ENCODE assay signal across 1 cellular context in the genomic region with DNA sequence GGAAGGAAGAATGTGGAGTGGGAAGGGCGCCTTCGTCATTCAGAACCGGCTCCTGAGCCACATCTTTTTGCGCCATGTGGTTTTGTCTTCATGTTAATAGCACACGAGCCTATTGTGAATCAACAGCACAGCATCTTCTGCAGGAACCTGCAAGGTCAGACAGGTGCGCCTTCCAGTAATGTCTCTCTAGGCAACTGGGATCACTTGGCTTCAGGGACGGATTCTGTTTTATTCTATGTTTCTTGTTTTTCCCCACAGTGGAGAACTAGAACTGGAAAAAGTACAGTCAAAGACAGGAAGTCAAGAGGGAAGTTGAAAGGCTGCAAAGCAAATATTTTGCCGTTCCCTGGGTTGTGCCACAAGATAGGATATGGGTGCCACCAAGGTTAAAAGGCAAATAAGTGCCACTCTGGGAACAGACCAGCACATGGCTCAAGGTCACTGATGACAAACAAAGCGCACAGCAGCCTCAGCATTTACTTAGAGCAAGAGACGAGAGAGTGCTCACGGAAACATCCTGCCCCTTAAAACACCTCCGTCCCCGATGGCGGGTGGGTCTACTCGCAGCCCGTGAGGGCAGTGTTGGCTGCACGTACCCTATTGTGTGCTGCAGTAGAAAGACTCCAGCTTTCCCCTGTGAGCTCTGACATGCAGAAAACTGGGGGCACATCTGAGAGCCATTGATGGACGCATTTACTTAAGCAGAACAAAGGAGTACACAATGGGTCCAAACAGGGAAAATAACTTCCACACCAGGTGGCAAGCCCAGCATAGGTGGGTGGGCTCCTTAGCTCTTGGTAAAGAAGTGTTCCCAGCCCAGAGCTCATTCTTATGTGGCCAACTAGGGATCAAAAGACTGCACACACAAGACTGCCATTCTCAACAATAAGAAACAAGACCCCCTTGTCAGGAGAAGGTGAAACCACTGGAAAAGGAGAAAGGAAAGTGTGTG.
A peak's percentile ranks its signal among the peaks of the same experiment; 100 is the strongest.
TF ChIP-seq lines count a peak whose summit lies in the region.

No MANE protein-coding gene starts in this region.

TF ChIP-seq in HepG2, 621 proteins besides CTCF, POLR2A, EP300 and RAD21 (continued from another document and continues in another):
- no peak for TF ChIP-seq PCBP2 (optimal IDR thresholded peaks at IDR 0.05; ENCODE audit: low read depth, low read length, poor library complexity, severe bottlenecking)
- peak; percentile 80 for TF ChIP-seq RARA (CRISPR knock-in tag; IDR thresholded peaks at IDR 0.05)
- TF ChIP-seq FOXJ3 (CRISPR knock-in tag; IDR thresholded peaks at IDR 0.05; ENCODE audit: borderline replicate concordance): peak; percentile 65; the same call in 1 of the 2 replicates
- 0 out of 2 replicates have a peak, but pooled peaks have one; percentile 7 for TF ChIP-seq TRIM24 (CRISPR knock-in tag; IDR thresholded peaks at IDR 0.05)
- no peak for TF ChIP-seq PAWR (CRISPR knock-in tag; IDR thresholded peaks at IDR 0.05; ENCODE audit: borderline replicate concordance)
- TF ChIP-seq, protein P1, sequence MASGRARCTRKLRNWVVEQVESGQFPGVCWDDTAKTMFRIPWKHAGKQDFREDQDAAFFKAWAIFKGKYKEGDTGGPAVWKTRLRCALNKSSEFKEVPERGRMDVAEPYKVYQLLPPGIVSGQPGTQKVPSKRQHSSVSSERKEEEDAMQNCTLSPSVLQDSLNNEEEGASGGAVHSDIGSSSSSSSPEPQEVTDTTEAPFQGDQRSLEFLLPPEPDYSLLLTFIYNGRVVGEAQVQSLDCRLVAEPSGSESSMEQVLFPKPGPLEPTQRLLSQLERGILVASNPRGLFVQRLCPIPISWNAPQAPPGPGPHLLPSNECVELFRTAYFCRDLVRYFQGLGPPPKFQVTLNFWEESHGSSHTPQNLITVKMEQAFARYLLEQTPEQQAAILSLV (CRISPR knock-in tag; IDR thresholded peaks at IDR 0.05; ENCODE audit: borderline replicate concordance): no peak
- no peak for TF ChIP-seq PRMT3 (CRISPR knock-in tag; IDR thresholded peaks at IDR 0.05; ENCODE audit: borderline replicate concordance, low read depth)
- TF ChIP-seq JUNB (CRISPR knock-in tag; IDR thresholded peaks at IDR 0.05; ENCODE audit: borderline replicate concordance): no peak
- TF ChIP-seq, protein P2, sequence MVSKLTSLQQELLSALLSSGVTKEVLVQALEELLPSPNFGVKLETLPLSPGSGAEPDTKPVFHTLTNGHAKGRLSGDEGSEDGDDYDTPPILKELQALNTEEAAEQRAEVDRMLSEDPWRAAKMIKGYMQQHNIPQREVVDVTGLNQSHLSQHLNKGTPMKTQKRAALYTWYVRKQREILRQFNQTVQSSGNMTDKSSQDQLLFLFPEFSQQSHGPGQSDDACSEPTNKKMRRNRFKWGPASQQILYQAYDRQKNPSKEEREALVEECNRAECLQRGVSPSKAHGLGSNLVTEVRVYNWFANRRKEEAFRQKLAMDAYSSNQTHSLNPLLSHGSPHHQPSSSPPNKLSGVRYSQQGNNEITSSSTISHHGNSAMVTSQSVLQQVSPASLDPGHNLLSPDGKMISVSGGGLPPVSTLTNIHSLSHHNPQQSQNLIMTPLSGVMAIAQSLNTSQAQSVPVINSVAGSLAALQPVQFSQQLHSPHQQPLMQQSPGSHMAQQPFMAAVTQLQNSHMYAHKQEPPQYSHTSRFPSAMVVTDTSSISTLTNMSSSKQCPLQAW (CRISPR knock-in tag; IDR thresholded peaks at IDR 0.05): peak; percentile 76
- TF ChIP-seq, protein P3, sequence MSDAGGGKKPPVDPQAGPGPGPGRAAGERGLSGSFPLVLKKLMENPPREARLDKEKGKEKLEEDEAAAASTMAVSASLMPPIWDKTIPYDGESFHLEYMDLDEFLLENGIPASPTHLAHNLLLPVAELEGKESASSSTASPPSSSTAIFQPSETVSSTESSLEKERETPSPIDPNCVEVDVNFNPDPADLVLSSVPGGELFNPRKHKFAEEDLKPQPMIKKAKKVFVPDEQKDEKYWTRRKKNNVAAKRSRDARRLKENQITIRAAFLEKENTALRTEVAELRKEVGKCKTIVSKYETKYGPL (CRISPR knock-in tag; IDR thresholded peaks at IDR 0.05): no peak
- TF ChIP-seq, protein P4, sequence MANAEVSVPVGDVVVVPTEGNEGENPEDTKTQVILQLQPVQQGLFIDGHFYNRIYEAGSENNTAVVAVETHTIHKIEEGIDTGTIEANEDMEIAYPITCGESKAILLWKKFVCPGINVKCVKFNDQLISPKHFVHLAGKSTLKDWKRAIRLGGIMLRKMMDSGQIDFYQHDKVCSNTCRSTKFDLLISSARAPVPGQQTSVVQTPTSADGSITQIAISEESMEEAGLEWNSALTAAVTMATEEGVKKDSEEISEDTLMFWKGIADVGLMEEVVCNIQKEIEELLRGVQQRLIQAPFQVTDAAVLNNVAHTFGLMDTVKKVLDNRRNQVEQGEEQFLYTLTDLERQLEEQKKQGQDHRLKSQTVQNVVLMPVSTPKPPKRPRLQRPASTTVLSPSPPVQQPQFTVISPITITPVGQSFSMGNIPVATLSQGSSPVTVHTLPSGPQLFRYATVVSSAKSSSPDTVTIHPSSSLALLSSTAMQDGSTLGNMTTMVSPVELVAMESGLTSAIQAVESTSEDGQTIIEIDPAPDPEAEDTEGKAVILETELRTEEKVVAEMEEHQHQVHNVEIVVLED (CRISPR knock-in tag; IDR thresholded peaks at IDR 0.05; ENCODE audit: borderline replicate concordance): no peak; the same call in 1 of the 2 replicates
- TF ChIP-seq ZEB1 (IDR thresholded peaks at IDR 0.05; ENCODE audit: insufficient replicate concordance, low read depth): no peak
- TF ChIP-seq SKI (IDR thresholded peaks at IDR 0.05; ENCODE audit: partially characterized antibody): no peak
- TF ChIP-seq, protein P5, sequence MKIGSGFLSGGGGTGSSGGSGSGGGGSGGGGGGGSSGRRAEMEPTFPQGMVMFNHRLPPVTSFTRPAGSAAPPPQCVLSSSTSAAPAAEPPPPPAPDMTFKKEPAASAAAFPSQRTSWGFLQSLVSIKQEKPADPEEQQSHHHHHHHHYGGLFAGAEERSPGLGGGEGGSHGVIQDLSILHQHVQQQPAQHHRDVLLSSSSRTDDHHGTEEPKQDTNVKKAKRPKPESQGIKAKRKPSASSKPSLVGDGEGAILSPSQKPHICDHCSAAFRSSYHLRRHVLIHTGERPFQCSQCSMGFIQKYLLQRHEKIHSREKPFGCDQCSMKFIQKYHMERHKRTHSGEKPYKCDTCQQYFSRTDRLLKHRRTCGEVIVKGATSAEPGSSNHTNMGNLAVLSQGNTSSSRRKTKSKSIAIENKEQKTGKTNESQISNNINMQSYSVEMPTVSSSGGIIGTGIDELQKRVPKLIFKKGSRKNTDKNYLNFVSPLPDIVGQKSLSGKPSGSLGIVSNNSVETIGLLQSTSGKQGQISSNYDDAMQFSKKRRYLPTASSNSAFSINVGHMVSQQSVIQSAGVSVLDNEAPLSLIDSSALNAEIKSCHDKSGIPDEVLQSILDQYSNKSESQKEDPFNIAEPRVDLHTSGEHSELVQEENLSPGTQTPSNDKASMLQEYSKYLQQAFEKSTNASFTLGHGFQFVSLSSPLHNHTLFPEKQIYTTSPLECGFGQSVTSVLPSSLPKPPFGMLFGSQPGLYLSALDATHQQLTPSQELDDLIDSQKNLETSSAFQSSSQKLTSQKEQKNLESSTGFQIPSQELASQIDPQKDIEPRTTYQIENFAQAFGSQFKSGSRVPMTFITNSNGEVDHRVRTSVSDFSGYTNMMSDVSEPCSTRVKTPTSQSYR (CRISPR knock-in tag; IDR thresholded peaks at IDR 0.05; ENCODE audit: borderline replicate concordance): no peak
- TF ChIP-seq, protein P6, sequence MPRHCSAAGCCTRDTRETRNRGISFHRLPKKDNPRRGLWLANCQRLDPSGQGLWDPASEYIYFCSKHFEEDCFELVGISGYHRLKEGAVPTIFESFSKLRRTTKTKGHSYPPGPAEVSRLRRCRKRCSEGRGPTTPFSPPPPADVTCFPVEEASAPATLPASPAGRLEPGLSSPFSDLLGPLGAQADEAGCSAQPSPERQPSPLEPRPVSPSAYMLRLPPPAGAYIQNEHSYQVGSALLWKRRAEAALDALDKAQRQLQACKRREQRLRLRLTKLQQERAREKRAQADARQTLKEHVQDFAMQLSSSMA (CRISPR knock-in tag; IDR thresholded peaks at IDR 0.05): no peak
- TF ChIP-seq ZNF564 (CRISPR knock-in tag; IDR thresholded peaks at IDR 0.05): no peak
- no peak for TF ChIP-seq ZNF883 (CRISPR knock-in tag; IDR thresholded peaks at IDR 0.05; ENCODE audit: not compliant biosample characterization)
- peak; percentile 81 for TF ChIP-seq ISL2 (CRISPR knock-in tag; IDR thresholded peaks at IDR 0.05)
- TF ChIP-seq ZNF746 (CRISPR knock-in tag; IDR thresholded peaks at IDR 0.05): no peak
- no peak for TF ChIP-seq HNF4G (IDR thresholded peaks at IDR 0.05; ENCODE audit: borderline replicate concordance, low read depth, low read length)
- TF ChIP-seq HNF4G (CRISPR knock-in tag; IDR thresholded peaks at IDR 0.05; ENCODE audit: borderline replicate concordance, low read depth): no peak; the same call in 1 of the 2 replicates
- no peak for TF ChIP-seq MTF2 (CRISPR knock-in tag; IDR thresholded peaks at IDR 0.05; ENCODE audit: borderline replicate concordance)
- no peak for TF ChIP-seq ZNF337 (CRISPR knock-in tag; IDR thresholded peaks at IDR 0.05; ENCODE audit: borderline replicate concordance, low read depth)
- TF ChIP-seq, protein P7, sequence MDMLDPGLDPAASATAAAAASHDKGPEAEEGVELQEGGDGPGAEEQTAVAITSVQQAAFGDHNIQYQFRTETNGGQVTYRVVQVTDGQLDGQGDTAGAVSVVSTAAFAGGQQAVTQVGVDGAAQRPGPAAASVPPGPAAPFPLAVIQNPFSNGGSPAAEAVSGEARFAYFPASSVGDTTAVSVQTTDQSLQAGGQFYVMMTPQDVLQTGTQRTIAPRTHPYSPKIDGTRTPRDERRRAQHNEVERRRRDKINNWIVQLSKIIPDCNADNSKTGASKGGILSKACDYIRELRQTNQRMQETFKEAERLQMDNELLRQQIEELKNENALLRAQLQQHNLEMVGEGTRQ (IDR thresholded peaks at IDR 0.05; ENCODE audit: low read depth, low read length): no peak
- TF ChIP-seq, protein P7 (CRISPR knock-in tag; IDR thresholded peaks at IDR 0.05; ENCODE audit: borderline replicate concordance): no peak
- TF ChIP-seq, protein P8, sequence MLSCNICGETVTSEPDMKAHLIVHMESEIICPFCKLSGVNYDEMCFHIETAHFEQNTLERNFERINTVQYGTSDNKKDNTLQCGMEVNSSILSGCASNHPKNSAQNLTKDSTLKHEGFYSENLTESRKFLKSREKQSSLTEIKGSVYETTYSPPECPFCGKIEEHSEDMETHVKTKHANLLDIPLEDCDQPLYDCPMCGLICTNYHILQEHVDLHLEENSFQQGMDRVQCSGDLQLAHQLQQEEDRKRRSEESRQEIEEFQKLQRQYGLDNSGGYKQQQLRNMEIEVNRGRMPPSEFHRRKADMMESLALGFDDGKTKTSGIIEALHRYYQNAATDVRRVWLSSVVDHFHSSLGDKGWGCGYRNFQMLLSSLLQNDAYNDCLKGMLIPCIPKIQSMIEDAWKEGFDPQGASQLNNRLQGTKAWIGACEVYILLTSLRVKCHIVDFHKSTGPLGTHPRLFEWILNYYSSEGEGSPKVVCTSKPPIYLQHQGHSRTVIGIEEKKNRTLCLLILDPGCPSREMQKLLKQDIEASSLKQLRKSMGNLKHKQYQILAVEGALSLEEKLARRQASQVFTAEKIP (CRISPR knock-in tag; IDR thresholded peaks at IDR 0.05; ENCODE audit: borderline replicate concordance): no peak
- TF ChIP-seq ATF7 (IDR thresholded peaks at IDR 0.05): no peak
- TF ChIP-seq ATF7 (CRISPR knock-in tag; IDR thresholded peaks at IDR 0.05): no peak; the same call in 1 of the 2 replicates
- TF ChIP-seq GABPB1 (CRISPR knock-in tag; IDR thresholded peaks at IDR 0.05): no peak
- no peak for TF ChIP-seq SP2 (CRISPR knock-in tag; IDR thresholded peaks at IDR 0.05)
- TF ChIP-seq KLF12 (CRISPR knock-in tag; IDR thresholded peaks at IDR 0.05; ENCODE audit: borderline replicate concordance): no peak
- TF ChIP-seq, protein P9, sequence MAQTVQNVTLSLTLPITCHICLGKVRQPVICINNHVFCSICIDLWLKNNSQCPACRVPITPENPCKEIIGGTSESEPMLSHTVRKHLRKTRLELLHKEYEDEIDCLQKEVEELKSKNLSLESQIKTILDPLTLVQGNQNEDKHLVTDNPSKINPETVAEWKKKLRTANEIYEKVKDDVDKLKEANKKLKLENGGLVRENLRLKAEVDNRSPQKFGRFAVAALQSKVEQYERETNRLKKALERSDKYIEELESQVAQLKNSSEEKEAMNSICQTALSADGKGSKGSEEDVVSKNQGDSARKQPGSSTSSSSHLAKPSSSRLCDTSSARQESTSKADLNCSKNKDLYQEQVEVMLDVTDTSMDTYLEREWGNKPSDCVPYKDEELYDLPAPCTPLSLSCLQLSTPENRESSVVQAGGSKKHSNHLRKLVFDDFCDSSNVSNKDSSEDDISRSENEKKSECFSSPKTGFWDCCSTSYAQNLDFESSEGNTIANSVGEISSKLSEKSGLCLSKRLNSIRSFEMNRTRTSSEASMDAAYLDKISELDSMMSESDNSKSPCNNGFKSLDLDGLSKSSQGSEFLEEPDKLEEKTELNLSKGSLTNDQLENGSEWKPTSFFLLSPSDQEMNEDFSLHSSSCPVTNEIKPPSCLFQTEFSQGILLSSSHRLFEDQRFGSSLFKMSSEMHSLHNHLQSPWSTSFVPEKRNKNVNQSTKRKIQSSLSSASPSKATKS (CRISPR knock-in tag; IDR thresholded peaks at IDR 0.05): no peak
- TF ChIP-seq ZNF546 (CRISPR knock-in tag; conservative IDR thresholded peaks at IDR 0.05): no peak; the same call in 1 of the 2 replicates
- TF ChIP-seq CEBPB (IDR thresholded peaks at IDR 0.05; ENCODE audit: borderline replicate concordance, low read depth, low read length): no peak
- no peak; the same call in 1 of the 2 replicates for TF ChIP-seq ZNF431 (CRISPR knock-in tag; IDR thresholded peaks at IDR 0.05; ENCODE audit: borderline replicate concordance, low read depth)
- TF ChIP-seq, protein P10, sequence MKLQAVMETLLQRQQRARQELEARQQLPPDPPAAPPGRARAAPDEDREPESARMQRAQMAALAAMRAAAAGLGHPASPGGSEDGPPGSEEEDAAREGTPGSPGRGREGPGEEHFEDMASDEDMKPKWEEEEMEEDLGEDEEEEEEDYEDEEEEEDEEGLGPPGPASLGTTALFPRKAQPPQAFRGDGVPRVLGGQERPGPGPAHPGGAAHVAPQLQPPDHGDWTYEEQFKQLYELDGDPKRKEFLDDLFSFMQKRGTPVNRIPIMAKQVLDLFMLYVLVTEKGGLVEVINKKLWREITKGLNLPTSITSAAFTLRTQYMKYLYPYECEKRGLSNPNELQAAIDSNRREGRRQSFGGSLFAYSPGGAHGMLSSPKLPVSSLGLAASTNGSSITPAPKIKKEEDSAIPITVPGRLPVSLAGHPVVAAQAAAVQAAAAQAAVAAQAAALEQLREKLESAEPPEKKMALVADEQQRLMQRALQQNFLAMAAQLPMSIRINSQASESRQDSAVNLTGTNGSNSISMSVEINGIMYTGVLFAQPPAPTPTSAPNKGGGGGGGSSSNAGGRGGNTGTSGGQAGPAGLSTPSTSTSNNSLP (IDR thresholded peaks at IDR 0.05; ENCODE audit: low read depth, low read length): no peak
- TF ChIP-seq TEAD3 (CRISPR knock-in tag; optimal IDR thresholded peaks at IDR 0.05; ENCODE audit: borderline replicate concordance): peak; percentile 34
- no peak for TF ChIP-seq MLLT10 (CRISPR knock-in tag; IDR thresholded peaks at IDR 0.05)
- 0 out of 2 replicates have a peak, but pooled peaks have one; percentile 26 for TF ChIP-seq GATA4 (IDR thresholded peaks at IDR 0.05; ENCODE audit: borderline replicate concordance, low read depth)
